4 cellular contexts compared by ENCODE assay signal in genomic region chr2:10833021-10833420, GRCh38.
"Had no signal": no experiment of that assay in that cellular context is flagged by ENCODE, and none has a peak within 500 bp of the region (broad histone marks: within the 10 kb centered on the region; RNA-seq: fewer than 3 reads in every experiment).

No MANE protein-coding gene starts in this region.

- H3K4me3 ChIP-seq: MG63, PC-9, Peyer's patch, SJCRH30 had no signal

- H3K9me3 ChIP-seq: MG63, Peyer's patch, SJCRH30 had no signal

- H3K27ac ChIP-seq: PC-9, Peyer's patch, SJCRH30 had no signal

- H3K27me3 ChIP-seq: MG63, Peyer's patch had no signal

- H3K36me3 ChIP-seq: MG63, Peyer's patch, SJCRH30 had no signal

- H2AFZ ChIP-seq: PC-9 had no signal
